9 cellular contexts compared by ENCODE assay signal in the genomic region with DNA sequence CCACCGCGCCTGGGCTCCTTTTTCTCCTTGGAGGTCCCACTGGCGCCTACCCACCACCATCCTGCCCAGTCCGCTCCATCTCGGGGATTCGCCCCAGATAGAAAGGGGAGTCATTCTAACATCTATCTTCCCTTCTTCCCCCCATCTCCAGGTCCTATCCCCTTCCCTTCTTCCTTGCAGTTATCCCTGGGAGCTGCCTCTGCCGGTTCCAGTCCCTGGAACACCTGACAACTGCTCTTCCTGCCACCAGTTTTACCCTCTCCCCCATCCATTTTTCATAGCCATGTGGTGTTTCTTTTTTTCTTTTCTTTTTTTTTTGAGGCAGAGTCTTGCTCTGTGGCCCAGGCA. TPM values are rescaled to one million over a fixed set of nuclear protein-coding genes. Genes with fewer than 3 reads are reported as not detected.
DNase-seq lines count a peak whose midpoint lies in the region; ATAC-seq and TF ChIP-seq lines count a peak whose summit lies in the region.
"Had no signal": no experiment of that assay in that cellular context is flagged by ENCODE, and none has a peak within 500 bp of the region (broad histone marks: within the 10 kb centered on the region; RNA-seq: fewer than 3 reads in every experiment).

No MANE protein-coding gene starts in this region.

- DNase-seq in SHP77 treated with DMSO at 0.1 percent for 48 hours (lab: John Stamatoyannopoulos, UW) (peak; percentile 70), SHP77 (lab: John Stamatoyannopoulos, UW) (no peak), WTC11 (ENCODE audit: low spot score) (no peak), right lobe of liver (no peak), NCI-H82 treated with DMSO at 0.1 percent for 48 hours (lab: John Stamatoyannopoulos, UW; ENCODE audit: unreplicated experiment) (no peak), GM10248 (ENCODE audit: extremely low spot score) (no peak)

- peaks cover 22% of the 10 kb centered on the region for H3K4me1 Mint-ChIP-seq in WTC11

- H3K27ac ChIP-seq in right lobe of liver (no peak overlapping the region), stomach smooth muscle (ENCODE audit: low read length) (peak overlapping the region; percentile 92)

- peak overlapping the region in 2 of 3 donors; percentile 53 to 68 for H3K4me3 ChIP-seq in right lobe of liver
- H3K4me3 ChIP-seq in stomach smooth muscle (ENCODE audit: low read length in 2 of 2), result peak overlapping the region; percentile 61 to 75
- H3K4me3 ChIP-seq: cardiac muscle cell had no signal

- TF ChIP-seq POLR2A in right lobe of liver (IDR thresholded peaks at IDR 0.05), result no peak

- H3K27me3 Mint-ChIP-seq in WTC11 (ENCODE audit: low read depth), result peaks cover 4% of the 10 kb centered on the region

- no peaks in the 10 kb centered on the region for H3K36me3 ChIP-seq in right lobe of liver
- H3K36me3 ChIP-seq in stomach smooth muscle (ENCODE audit: control insufficient read depth in 2 of 2, insufficient read depth in 2 of 2, low read length in 2 of 2), result no peaks in the 10 kb centered on the region
- H3K36me3 ChIP-seq: cardiac muscle cell had no signal

- H3K4me1 ChIP-seq in right lobe of liver (peaks cover 0 to 8% (median 2%) of the 10 kb centered on the region in 4 donors), stomach smooth muscle (ENCODE audit: control insufficient read depth, insufficient read depth, low read length) (peaks cover 40% of the 10 kb centered on the region)

- no peak overlapping the region for H3K27ac Mint-ChIP-seq in WTC11

- H3K4me3 Mint-ChIP-seq in WTC11, result peak overlapping the region; percentile 92

- TF ChIP-seq CTCF in WTC11 (IDR thresholded peaks at IDR 0.05) (no peak; the same call in 1 of the 2 replicates), right lobe of liver (IDR thresholded peaks at IDR 0.05) (no peak), GM10248 (IDR thresholded peaks at IDR 0.05; ENCODE audit: control extremely low read depth, extremely low read depth, low read depth, missing control alignments) (no peak)

- intact Hi-C loops in right lobe of liver (cut with DNase I), result loop anchor here in 1 of 2 donors (10.0 kb wide), 1 partner anchor 51 kb away; no protein-coding TSS in a partner anchor

- POLR2A ChIA-PET in WTC11 (lab: Charles Lee), result interaction anchor here (1.2 to 2.5 kb wide), 4 partner anchors 12 to 73 kb away, joined by 4 to 15 read pairs (median 8); a partner anchor contains a TSS
- POLR2A ChIA-PET in GM10248 (lab: Yijun Ruan, JAX), result no interaction called here

- CTCF ChIA-PET in WTC11 (lab: Charles Lee) (interaction anchor here (0.6 to 8.9 kb wide), 51 partner anchors 8 to 393 kb away, joined by 3 to 196 read pairs (median 5); a partner anchor contains a TSS), GM10248 (lab: Yijun Ruan, JAX) (interaction anchor here (0.7 to 7.4 kb wide), 20 partner anchors 9 to 289 kb away, joined by 3 to 61 read pairs (median 4); a partner anchor contains a TSS)

- no peaks in the 10 kb centered on the region for H3K9me3 Mint-ChIP-seq in WTC11

- ATAC-seq in WTC11 (no peak), right lobe of liver (no peak), HG03565 (IDR thresholded peaks at IDR 0.05; ENCODE audit: unreplicated experiment) (no peak)

- H3K36me3 Mint-ChIP-seq in WTC11, result no peaks in the 10 kb centered on the region

- H3K27me3 ChIP-seq in right lobe of liver, result no peaks in the 10 kb centered on the region
- H3K27me3 ChIP-seq in stomach smooth muscle (ENCODE audit: control insufficient read depth in 1 of 2, insufficient read depth in 2 of 2, low read length in 2 of 2), result no peaks in the 10 kb centered on the region
- H3K27me3 ChIP-seq: cardiac muscle cell had no signal

- WGBS in right lobe of liver (ENCODE audit: insufficient coverage, low coverage, low lambda C conversion rate, missing lambda C conversion rate), result 5% methylated on average over 4 of the region's 7 CpGs

- H3K9me3 ChIP-seq in right lobe of liver, result no peaks in the 10 kb centered on the region
- no peaks in the 10 kb centered on the region for H3K9me3 ChIP-seq in stomach smooth muscle (ENCODE audit: control insufficient read depth in 2 of 2, low read length in 2 of 2)

- peak overlapping the region; percentile 57 to 75 for H3K9ac ChIP-seq in stomach smooth muscle (ENCODE audit: low read length in 2 of 2)

TF ChIP-seq in WTC11, 78 proteins besides CTCF, POLR2A, EP300 and RAD21 (continues in another document):
- TF ChIP-seq, protein P1, sequence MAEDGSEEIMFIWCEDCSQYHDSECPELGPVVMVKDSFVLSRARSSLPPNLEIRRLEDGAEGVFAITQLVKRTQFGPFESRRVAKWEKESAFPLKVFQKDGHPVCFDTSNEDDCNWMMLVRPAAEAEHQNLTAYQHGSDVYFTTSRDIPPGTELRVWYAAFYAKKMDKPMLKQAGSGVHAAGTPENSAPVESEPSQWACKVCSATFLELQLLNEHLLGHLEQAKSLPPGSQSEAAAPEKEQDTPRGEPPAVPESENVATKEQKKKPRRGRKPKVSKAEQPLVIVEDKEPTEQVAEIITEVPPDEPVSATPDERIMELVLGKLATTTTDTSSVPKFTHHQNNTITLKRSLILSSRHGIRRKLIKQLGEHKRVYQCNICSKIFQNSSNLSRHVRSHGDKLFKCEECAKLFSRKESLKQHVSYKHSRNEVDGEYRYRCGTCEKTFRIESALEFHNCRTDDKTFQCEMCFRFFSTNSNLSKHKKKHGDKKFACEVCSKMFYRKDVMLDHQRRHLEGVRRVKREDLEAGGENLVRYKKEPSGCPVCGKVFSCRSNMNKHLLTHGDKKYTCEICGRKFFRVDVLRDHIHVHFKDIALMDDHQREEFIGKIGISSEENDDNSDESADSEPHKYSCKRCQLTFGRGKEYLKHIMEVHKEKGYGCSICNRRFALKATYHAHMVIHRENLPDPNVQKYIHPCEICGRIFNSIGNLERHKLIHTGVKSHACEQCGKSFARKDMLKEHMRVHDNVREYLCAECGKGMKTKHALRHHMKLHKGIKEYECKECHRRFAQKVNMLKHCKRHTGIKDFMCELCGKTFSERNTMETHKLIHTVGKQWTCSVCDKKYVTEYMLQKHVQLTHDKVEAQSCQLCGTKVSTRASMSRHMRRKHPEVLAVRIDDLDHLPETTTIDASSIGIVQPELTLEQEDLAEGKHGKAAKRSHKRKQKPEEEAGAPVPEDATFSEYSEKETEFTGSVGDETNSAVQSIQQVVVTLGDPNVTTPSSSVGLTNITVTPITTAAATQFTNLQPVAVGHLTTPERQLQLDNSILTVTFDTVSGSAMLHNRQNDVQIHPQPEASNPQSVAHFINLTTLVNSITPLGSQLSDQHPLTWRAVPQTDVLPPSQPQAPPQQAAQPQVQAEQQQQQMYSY (CRISPR knock-in tag; IDR thresholded peaks at IDR 0.05), result no peak
- TF ChIP-seq ZBTB21 (CRISPR knock-in tag; IDR thresholded peaks at IDR 0.05; ENCODE audit: borderline replicate concordance) (no peak), ZNF396 (CRISPR knock-in tag; IDR thresholded peaks at IDR 0.05; ENCODE audit: borderline replicate concordance) (no peak), NR2C2 (CRISPR knock-in tag; IDR thresholded peaks at IDR 0.05) (no peak), OVOL2 (CRISPR knock-in tag; IDR thresholded peaks at IDR 0.05; ENCODE audit: borderline replicate concordance) (no peak), ETV6 (CRISPR knock-in tag; IDR thresholded peaks at IDR 0.05) (no peak), ATF1 (CRISPR knock-in tag; IDR thresholded peaks at IDR 0.05) (no peak), SMAD4 (CRISPR knock-in tag; IDR thresholded peaks at IDR 0.05) (no peak), ZNF263 (CRISPR knock-in tag; IDR thresholded peaks at IDR 0.05; ENCODE audit: low read depth) (no peak), RORB (CRISPR knock-in tag; IDR thresholded peaks at IDR 0.05) (no peak)
- TF ChIP-seq, protein P2, sequence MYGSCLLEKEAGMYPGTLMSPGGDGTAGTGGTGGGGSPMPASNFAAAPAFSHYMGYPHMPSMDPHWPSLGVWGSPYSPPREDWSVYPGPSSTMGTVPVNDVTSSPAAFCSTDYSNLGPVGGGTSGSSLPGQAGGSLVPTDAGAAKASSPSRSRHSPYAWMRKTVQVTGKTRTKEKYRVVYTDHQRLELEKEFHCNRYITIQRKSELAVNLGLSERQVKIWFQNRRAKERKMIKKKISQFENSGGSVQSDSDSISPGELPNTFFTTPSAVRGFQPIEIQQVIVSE (CRISPR knock-in tag; IDR thresholded peaks at IDR 0.05; ENCODE audit: borderline replicate concordance), result no peak
- TF ChIP-seq, protein P3, sequence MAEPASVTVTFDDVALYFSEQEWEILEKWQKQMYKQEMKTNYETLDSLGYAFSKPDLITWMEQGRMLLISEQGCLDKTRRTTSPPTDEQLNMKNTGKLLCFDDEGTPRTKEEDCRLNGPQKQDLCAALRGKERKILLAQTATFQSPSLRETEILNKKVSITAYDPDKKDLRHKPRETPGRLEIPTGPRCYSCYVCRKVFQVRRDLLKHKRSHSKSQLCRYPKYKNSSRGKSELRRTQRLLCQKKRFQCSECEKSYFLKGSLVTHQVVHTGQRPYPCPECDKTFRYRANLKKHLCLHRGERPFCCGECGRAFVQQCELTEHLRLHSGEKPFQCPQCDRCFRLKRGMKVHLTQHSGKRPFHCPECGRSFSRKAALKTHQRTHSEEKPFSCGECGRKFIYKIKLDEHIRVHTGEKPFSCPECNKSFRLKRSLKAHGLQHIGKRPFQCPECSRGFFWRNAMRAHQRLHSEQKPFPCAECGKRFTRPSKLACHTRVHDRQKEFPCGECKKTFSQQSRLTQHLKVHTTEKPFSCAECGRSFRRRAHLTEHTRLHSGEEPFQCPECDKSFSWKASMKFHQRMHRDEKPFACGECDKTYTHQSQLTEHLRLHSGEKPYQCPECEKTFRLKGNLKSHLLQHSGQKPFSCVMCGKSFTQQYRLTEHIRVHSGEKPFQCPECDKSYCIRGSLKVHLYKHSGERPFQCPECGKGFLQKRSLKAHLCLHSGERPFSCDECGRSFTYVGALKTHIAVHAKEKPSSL (CRISPR knock-in tag; conservative IDR thresholded peaks at IDR 0.05), result no peak
- TF ChIP-seq, protein P4, sequence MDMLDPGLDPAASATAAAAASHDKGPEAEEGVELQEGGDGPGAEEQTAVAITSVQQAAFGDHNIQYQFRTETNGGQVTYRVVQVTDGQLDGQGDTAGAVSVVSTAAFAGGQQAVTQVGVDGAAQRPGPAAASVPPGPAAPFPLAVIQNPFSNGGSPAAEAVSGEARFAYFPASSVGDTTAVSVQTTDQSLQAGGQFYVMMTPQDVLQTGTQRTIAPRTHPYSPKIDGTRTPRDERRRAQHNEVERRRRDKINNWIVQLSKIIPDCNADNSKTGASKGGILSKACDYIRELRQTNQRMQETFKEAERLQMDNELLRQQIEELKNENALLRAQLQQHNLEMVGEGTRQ (CRISPR knock-in tag; IDR thresholded peaks at IDR 0.05), result no peak

RNA-seq across cellular contexts. Expression of a gene that starts 12.0 kb away (rescaled TPM):
- 8.8 to 11.0 TPM (median 9.6 TPM) in 3 replicates for total RNA-seq in WTC11 (2021)
- 1 to 10 TPM in 5 of 6 experiments, under 1 TPM in 1; 0.73 to 3.5 (median 1.9) TPM for total RNA-seq in right lobe of liver

RNA-seq across cellular contexts. Expression of a gene that starts 48.3 kb away (rescaled TPM):
- total RNA-seq in WTC11 (2021), result 29.6 to 39.3 TPM (median 30.1 TPM) in 3 replicates
- total RNA-seq in right lobe of liver, result under 1 TPM in 2 of 6 experiments, not detected in 4; 0.06 TPM

Comparison
In these comparisons a context has a peak if more than half of its experiments do, and no peak if none do; other contexts are left out.
1. RNA of a gene that starts 48.3 kb away (total RNA-seq): 29.6 to 39.3 TPM in WTC11; 0.06 TPM in right lobe of liver; every median in the first group is over 10 times any median in the second.